27 cellular contexts compared by ENCODE assay signal in the genomic region with DNA sequence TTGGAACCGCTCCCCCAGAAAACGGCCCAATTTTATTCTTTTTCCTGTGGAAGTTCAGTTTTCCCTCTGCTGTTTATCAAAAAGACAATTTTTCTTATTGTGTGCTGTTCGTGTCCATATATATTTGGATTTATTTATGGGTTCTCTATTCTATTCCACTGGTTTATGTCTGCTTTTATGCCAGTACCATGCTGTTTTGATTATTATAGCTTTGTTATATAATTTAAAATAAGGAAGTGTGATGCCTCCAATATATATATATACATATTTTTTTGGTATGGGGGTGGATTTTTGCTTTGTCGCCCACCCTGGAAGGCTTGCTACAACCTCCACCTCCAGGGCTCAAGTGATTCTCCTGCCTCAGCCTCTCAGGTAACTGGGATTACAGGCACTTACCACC.
"Had no signal": no experiment of that assay in that cellular context is flagged by ENCODE, and none has a peak within 500 bp of the region (broad histone marks: within the 10 kb centered on the region; RNA-seq: fewer than 3 reads in every experiment).

No MANE protein-coding gene starts in this region.

- H3K27ac ChIP-seq: stomach, suprapubic skin, testis, thoracic aorta, thyroid gland, tibial artery, tibial nerve, transverse colon, upper lobe of left lung, upper lobe of right lung, uterus, vagina had no signal

- DNase-seq: stimulated activated CD4-positive, alpha-beta T cell treated with anti-CD3 and anti-CD28 coated beads, Interleukin-2, amount 100 ng/mL, for 48 hours; stimulated activated CD4-positive, alpha-beta T cell treated with anti-CD3 and anti-CD28 coated beads, Interleukin-4, amount 100 ng/mL, for 1 hour; stimulated activated CD4-positive, alpha-beta T cell treated with anti-CD3 and anti-CD28 coated beads, Interleukin-4, amount 100 ng/mL, for 24 hours; stimulated activated CD4-positive, alpha-beta T cell treated with anti-CD3 and anti-CD28 coated beads, Interleukin-4, amount 100 ng/mL, for 4 hours; stimulated activated CD8-positive, alpha-beta memory T cell treated with anti-CD3 and anti-CD28 coated beads, Interleukin-4, amount 100 ng/mL, for 48 hours; stimulated activated naive B cell treated with anti-CD40 and anti-IgM and Interleukin-4, amounts not matched to agents 10 μg/mL and 1 μg/mL and 100 μg/mL, for 72 hours; stimulated activated naive CD4-positive, alpha-beta T cell; stimulated activated naive CD4-positive, alpha-beta T cell treated with Interleukin-2 at 50 U/mL for 16 hours; stimulated activated naive CD8-positive, alpha-beta T cell treated with anti-CD3 and anti-CD28 coated beads, Interleukin-15, amount 100 ng/mL, for 72 hours; stimulated activated naive CD8-positive, alpha-beta T cell treated with anti-CD3 and anti-CD28 coated beads, Interleukin-15, Interleukin-2, amounts not matched to agents 100 U/mL and 50 U/mL, for 24 hours; stomach; substantia nigra; testis; thyroid gland; tibial artery; transverse colon; trophoblast cell; upper lobe of left lung; upper lobe of right lung; uterus had no signal

- H3K27me3 ChIP-seq: stomach, suprapubic skin, testis, thyroid gland, tibial artery, tibial nerve, transverse colon, upper lobe of left lung, upper lobe of right lung, uterus, vagina had no signal

- H3K4me3 ChIP-seq: stomach, suprapubic skin, testis, thoracic aorta, thyroid gland, tibial artery, tibial nerve, transverse colon, upper lobe of left lung, upper lobe of right lung, uterus, vagina had no signal

- FAIRE-seq: urothelium cell line had no signal

- H3K4me1 ChIP-seq: stomach, suprapubic skin, testis, thyroid gland, tibial artery, tibial nerve, transverse colon, upper lobe of left lung, upper lobe of right lung, uterus, vagina had no signal

- ATAC-seq: stimulated activated effector memory CD8-positive, alpha-beta T cell treated with anti-CD3 and anti-CD28 coated beads, Interleukin-12 subunit alpha, Interleukin-12 subunit beta, amount 100 ng/mL, for 72 hours; stimulated activated memory B cell treated with anti-CD40 and anti-IgM and Interleukin-4, amounts not matched to agents 10 μg/mL and 1 μg/mL and 100 μg/mL, for 72 hours; stimulated activated naive B cell treated with anti-CD40 and anti-IgM and Interleukin-4, amounts not matched to agents 10 μg/mL and 1 μg/mL and 100 μg/mL, for 72 hours; stimulated activated naive CD8-positive, alpha-beta T cell treated with anti-CD3 and anti-CD28 coated beads, Interleukin-15, amount 100 ng/mL, for 72 hours; stimulated activated naive CD8-positive, alpha-beta T cell treated with anti-CD3 and anti-CD28 coated beads, Interleukin-15, Interleukin-2, amounts not matched to agents 100 U/mL and 50 U/mL, for 24 hours; upper lobe of right lung had no signal

- H3K9me3 ChIP-seq: suprapubic skin, testis, thoracic aorta, thyroid gland, uterus, vagina had no signal

- H3K36me3 ChIP-seq: stomach, suprapubic skin, thoracic aorta, thyroid gland, tibial artery, tibial nerve, transverse colon, upper lobe of left lung, upper lobe of right lung, uterus, vagina had no signal
